18 cellular contexts compared by ENCODE assay signal in genomic region chr2:181782630-181783029, GRCh38.
DNase-seq lines count a peak whose midpoint lies in the region; ATAC-seq and TF ChIP-seq lines count a peak whose summit lies in the region.
"Had no signal": no experiment of that assay in that cellular context is flagged by ENCODE, and none has a peak within 500 bp of the region (broad histone marks: within the 10 kb centered on the region; RNA-seq: fewer than 3 reads in every experiment).

No MANE protein-coding gene starts in this region.

- H3K4me2 ChIP-seq in HCT116 (ENCODE audit: low read length), result peak overlapping the region; percentile 59
- H3K4me2 ChIP-seq in hepatocyte, result no peak overlapping the region
- H3K4me2 ChIP-seq in trophoblast cell (ENCODE audit: low read length), result no peak overlapping the region
- H3K4me2 ChIP-seq: KMS-11 had no signal

- H3K9me3 ChIP-seq in HCT116 (ENCODE audit: control insufficient read depth in 1 of 2, insufficient read depth in 1 of 2, low read depth in 1 of 2, low read length in 2 of 2) (no peaks in the 10 kb centered on the region), hepatocyte (ENCODE audit: low read depth) (no peaks in the 10 kb centered on the region), trophoblast cell (ENCODE audit: insufficient read depth, low read depth, low read length) (no peaks in the 10 kb centered on the region)
- H3K9me3 ChIP-seq: SJCRH30 had no signal

- TF ChIP-seq CTCF in HCT116 (IDR thresholded peaks at IDR 0.05 in 2 of 3, conservative IDR thresholded peaks at IDR 0.05 in 1 of 3; ENCODE audit: borderline replicate concordance in 1 of 3, insufficient read depth in 1 of 3, low read depth in 2 of 3, low read length in 2 of 3), result no peak
- no peak for TF ChIP-seq CTCF in hepatocyte (IDR thresholded peaks at IDR 0.05; ENCODE audit: poor library complexity)
- TF ChIP-seq CTCF in natural killer cell (IDR thresholded peaks at IDR 0.05), result no peak
- TF ChIP-seq CTCF in dorsolateral prefrontal cortex (IDR thresholded peaks at IDR 0.05 in 54 of 56, conservative IDR thresholded peaks at IDR 0.05 in 2 of 56; ENCODE audit: low read depth in 1 of 56, partially characterized antibody in 56 of 56), result no peak

- H3K23ac ChIP-seq in trophoblast cell (ENCODE audit: low read length), result no peak overlapping the region

- H3K9me2 ChIP-seq in HCT116 (ENCODE audit: insufficient read depth) (no peaks in the 10 kb centered on the region), hepatocyte (replicated peaks; ENCODE audit: insufficient read depth) (no peaks in the 10 kb centered on the region)

- no peaks in the 10 kb centered on the region for H3K9me3 Mint-ChIP-seq in natural killer cell
- H3K9me3 Mint-ChIP-seq: CD8-positive, alpha-beta memory T cell had no signal

- H3K27me3 Mint-ChIP-seq in natural killer cell (ENCODE audit: low read depth in 2 of 2), result peaks cover 5 to 7% of the 10 kb centered on the region in 2 donors

- no peak for TF ChIP-seq RAD21 in HCT116 (IDR thresholded peaks at IDR 0.05; ENCODE audit: low read depth)

- no peak overlapping the region for H2AFZ ChIP-seq in HCT116 (ENCODE audit: low read depth, low read length, poor library complexity, severe bottlenecking)
- no peak overlapping the region for H2AFZ ChIP-seq in hepatocyte
- H2AFZ ChIP-seq in trophoblast cell (ENCODE audit: insufficient read depth, low read length, poor library complexity), result no peak overlapping the region

- no peak overlapping the region for H4K12ac ChIP-seq in trophoblast cell (ENCODE audit: low read depth, low read length)

- peak overlapping the region; percentile 51 for H2BK5ac ChIP-seq in trophoblast cell (ENCODE audit: low read depth, low read length, poor library complexity)

- peaks cover 30% of the 10 kb centered on the region for H3K79me1 ChIP-seq in trophoblast cell (ENCODE audit: low read length)

- peak overlapping the region; percentile 71 for H2BK120ac ChIP-seq in trophoblast cell (ENCODE audit: insufficient read depth, low read length, poor library complexity)

- H3K4me3 ChIP-seq in HCT116 (replicated peaks in 1 of 2; ENCODE audit: low read depth in 1 of 2, low read length in 2 of 2) (no peak overlapping the region; a peak in 1 of 4 replicates), hepatocyte (no peak overlapping the region), trophoblast cell (ENCODE audit: low read depth, low read length) (no peak overlapping the region), dorsolateral prefrontal cortex (no peak overlapping the region)
- H3K4me3 ChIP-seq: SJCRH30 had no signal

- H3K14ac ChIP-seq in trophoblast cell (ENCODE audit: low read length), result no peak overlapping the region

- H4K20me1 ChIP-seq in HCT116 (ENCODE audit: insufficient read depth) (no peaks in the 10 kb centered on the region), hepatocyte (ENCODE audit: insufficient read depth, poor library complexity, severe bottlenecking) (no peaks in the 10 kb centered on the region)

- no peaks in the 10 kb centered on the region for H3K36me3 ChIP-seq in HCT116 (ENCODE audit: control insufficient read depth in 1 of 2, insufficient read depth in 2 of 2, low read length in 2 of 2)
- H3K36me3 ChIP-seq in hepatocyte (replicated peaks; ENCODE audit: insufficient read depth, low read depth), result no peaks in the 10 kb centered on the region
- H3K36me3 ChIP-seq in trophoblast cell (ENCODE audit: control insufficient read depth in 1 of 2, insufficient read depth in 2 of 2, low read length in 2 of 2), result no peaks in the 10 kb centered on the region
- H3K36me3 ChIP-seq: SJCRH30 had no signal

- H3K27me3 ChIP-seq in HCT116 (ENCODE audit: insufficient read depth, low read length) (no peaks in the 10 kb centered on the region), hepatocyte (no peaks in the 10 kb centered on the region), trophoblast cell (ENCODE audit: insufficient read depth, low read length) (no peaks in the 10 kb centered on the region), dorsolateral prefrontal cortex (no peaks in the 10 kb centered on the region)
- H3K27me3 ChIP-seq: SJCRH30 had no signal

- no peak overlapping the region for H4K91ac ChIP-seq in trophoblast cell (ENCODE audit: low read depth, low read length)

- H2BK12ac ChIP-seq in trophoblast cell (ENCODE audit: low read length), result peak overlapping the region; percentile 33

- CTCF ChIA-PET in HCT116 (lab: Charles Lee), result no interaction called here

- no peaks in the 10 kb centered on the region for H3K36me3 Mint-ChIP-seq in natural killer cell
- H3K36me3 Mint-ChIP-seq: CD8-positive, alpha-beta memory T cell had no signal

- peak; percentile 60 for ATAC-seq in HCT116
- ATAC-seq in natural killer cell, result no peak
- ATAC-seq in GM19397 (IDR thresholded peaks at IDR 0.05; ENCODE audit: unreplicated experiment), result no peak
- ATAC-seq: HepG2 had no signal

- TF ChIP-seq POLR2A in HCT116 (IDR thresholded peaks at IDR 0.05; ENCODE audit: borderline replicate concordance, extremely low read depth, insufficient read depth, insufficient read length), result no peak

- H3K4ac ChIP-seq in trophoblast cell (ENCODE audit: low read depth, low read length), result no peak overlapping the region

- H3K4me1 ChIP-seq in HCT116 (ENCODE audit: control insufficient read depth in 1 of 2, insufficient read depth in 2 of 2, low read length in 2 of 2) (peaks cover 87 to 100% of the 10 kb centered on the region in 2 experiments), hepatocyte (ENCODE audit: insufficient read depth) (peaks cover 54% of the 10 kb centered on the region), trophoblast cell (ENCODE audit: control insufficient read depth in 1 of 2, insufficient read depth in 2 of 2, low read length in 2 of 2) (peaks cover 18 to 32% of the 10 kb centered on the region in 2 experiments)

- POLR2A ChIA-PET in HCT116 (lab: Charles Lee), result no interaction called here

- RAD21 ChIA-PET in HCT116 (lab: Charles Lee; ENCODE audit: low non-redundant PET in 1 of 2, low total read pairs in 2 of 2, uncharacterized antibody in 2 of 2, unreplicated experiment in 2 of 2), result no interaction called here

- BruUV-seq in HCT116 (replicated peaks; lab: Mats Ljungman, UMichigan), result no TSS peak

- H3K79me2 ChIP-seq in HCT116 (ENCODE audit: insufficient read depth, low read length) (peaks cover 22% of the 10 kb centered on the region), hepatocyte (no peaks in the 10 kb centered on the region), trophoblast cell (ENCODE audit: control insufficient read depth, insufficient read depth, low read length, poor library complexity) (peaks cover 4% of the 10 kb centered on the region)

- no peak overlapping the region for H2AK5ac ChIP-seq in trophoblast cell (ENCODE audit: low read length)

- no peak overlapping the region for H3K18ac ChIP-seq in trophoblast cell (ENCODE audit: low read length)

- peaks cover 4% of the 10 kb centered on the region in 2 donors for H3K4me1 Mint-ChIP-seq in natural killer cell
- H3K4me1 Mint-ChIP-seq: CD8-positive, alpha-beta memory T cell had no signal

- H3K27ac ChIP-seq in HCT116 (ENCODE audit: low read depth, low read length), result peak overlapping the region; percentile 92
- H3K27ac ChIP-seq in hepatocyte, result peak overlapping the region; percentile 71
- H3K27ac ChIP-seq in trophoblast cell (ENCODE audit: low read depth, low read length), result peak overlapping the region; percentile 92
- no peak overlapping the region for H3K27ac ChIP-seq in dorsolateral prefrontal cortex
- H3K27ac ChIP-seq: KMS-11, SJCRH30 had no signal

- no peak overlapping the region for H3K27ac Mint-ChIP-seq in natural killer cell
- H3K27ac Mint-ChIP-seq: CD8-positive, alpha-beta memory T cell had no signal

- no peak overlapping the region for H4K8ac ChIP-seq in trophoblast cell (ENCODE audit: low read depth, low read length)

- H3K9ac ChIP-seq in HCT116 (ENCODE audit: low read length) (peak overlapping the region; percentile 64), trophoblast cell (ENCODE audit: low read length) (no peak overlapping the region)
- H3K9ac ChIP-seq: KMS-11 had no signal

- intact Hi-C loops in HCT116 (cut with micrococcal nuclease), result loop anchor here (5.0 kb wide), 1 partner anchor 170 kb away; no protein-coding TSS in a partner anchor
- intact Hi-C loops in natural killer cell (cut with micrococcal nuclease), result no loop called here
- intact Hi-C loops in dorsolateral prefrontal cortex (cut with DNase I), result no loop called here

- H3K4me3 Mint-ChIP-seq in natural killer cell, result no peak overlapping the region
- H3K4me3 Mint-ChIP-seq: CD8-positive, alpha-beta memory T cell had no signal

- no peak for DNase-seq in HCT116 (ENCODE audit: low read depth, low spot score)
- DNase-seq in RPMI7951 (ENCODE audit: low read depth), result peak; percentile 86
- DNase-seq in hepatocyte (ENCODE audit: low spot score), result no peak
- peak; percentile 51 to 73 for DNase-seq in trophoblast cell
- no peak for DNase-seq in natural killer cell
- DNase-seq in dorsolateral prefrontal cortex, result no peak
- no peak for DNase-seq in NCI-H1694 (lab: John Stamatoyannopoulos, UW)
- DNase-seq: C1 segment of cervical spinal cord; CD8-positive, alpha-beta memory T cell; DMS79; NCI-H187; NCI-H226; NCI-H524; NCI-H82; SJCRH30 had no signal

TF ChIP-seq in HCT116, 20 proteins besides CTCF, POLR2A, EP300 and RAD21 (continues in another document):
- peak; percentile 21; the same call in 1 of the 2 replicates for TF ChIP-seq CBX3 (IDR thresholded peaks at IDR 0.05; ENCODE audit: low read depth)
- TF ChIP-seq, protein P1, sequence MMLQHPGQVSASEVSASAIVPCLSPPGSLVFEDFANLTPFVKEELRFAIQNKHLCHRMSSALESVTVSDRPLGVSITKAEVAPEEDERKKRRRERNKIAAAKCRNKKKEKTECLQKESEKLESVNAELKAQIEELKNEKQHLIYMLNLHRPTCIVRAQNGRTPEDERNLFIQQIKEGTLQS (IDR thresholded peaks at IDR 0.05), result no peak
- no peak for TF ChIP-seq SIN3A (IDR thresholded peaks at IDR 0.05; ENCODE audit: low read depth)
- peak; percentile 98 for TF ChIP-seq TCF7L2 (IDR thresholded peaks at IDR 0.05; ENCODE audit: borderline replicate concordance, extremely low read depth, insufficient read depth, insufficient read length)
- no peak for TF ChIP-seq EZH2 (IDR thresholded peaks at IDR 0.05)
- peak; percentile 87 for TF ChIP-seq SP1 (IDR thresholded peaks at IDR 0.05; ENCODE audit: low read depth)
- peak; percentile 51; the same call in 1 of the 2 replicates for TF ChIP-seq JUND (IDR thresholded peaks at IDR 0.05)
- peak; percentile 33; the same call in 1 of the 2 replicates for TF ChIP-seq POLR2AphosphoS5 (IDR thresholded peaks at IDR 0.05; ENCODE audit: low read depth, low read length)
- no peak for TF ChIP-seq MAX (IDR thresholded peaks at IDR 0.05)

Comparison
In these comparisons a context has a peak if more than half of its experiments do, and no peak if none do; other contexts are left out.
1. DNase-seq: peak in RPMI7951 (single experiment) and trophoblast cell (2 of 2); none in HCT116 (single experiment), hepatocyte (single experiment), natural killer cell (single experiment), dorsolateral prefrontal cortex (0 of 10) and NCI-H1694 (single experiment).
2. H3K27ac ChIP-seq: peak in HCT116 (single experiment), hepatocyte (single experiment) and trophoblast cell (single experiment); none in dorsolateral prefrontal cortex (0 of 59).